ENCODE assay signal across 1 cellular context in genomic region chr19:17347361-17347760, GRCh38.
TF ChIP-seq lines count a peak whose summit lies in the region.

No MANE protein-coding gene starts in this region.

TF ChIP-seq in WTC11, 78 proteins besides CTCF, POLR2A, EP300 and RAD21:
- no peak for TF ChIP-seq TCF7 (CRISPR knock-in tag; IDR thresholded peaks at IDR 0.05; ENCODE audit: low read depth)
- no peak for TF ChIP-seq CBFB (CRISPR knock-in tag; IDR thresholded peaks at IDR 0.05; ENCODE audit: low read depth)
- no peak for TF ChIP-seq JUN (CRISPR knock-in tag; IDR thresholded peaks at IDR 0.05)
- TF ChIP-seq ZNF423 (CRISPR knock-in tag; IDR thresholded peaks at IDR 0.05), result no peak
- TF ChIP-seq PRRX2 (CRISPR knock-in tag; IDR thresholded peaks at IDR 0.05), result no peak
- no peak for TF ChIP-seq CDX4 (CRISPR knock-in tag; IDR thresholded peaks at IDR 0.05; ENCODE audit: borderline replicate concordance)
- no peak for TF ChIP-seq ZNF416 (CRISPR knock-in tag; IDR thresholded peaks at IDR 0.05)
- TF ChIP-seq FOXK1 (CRISPR knock-in tag; IDR thresholded peaks at IDR 0.05), result no peak
- TF ChIP-seq ATF1 (CRISPR knock-in tag; IDR thresholded peaks at IDR 0.05), result no peak
- TF ChIP-seq NR3C1 (CRISPR knock-in tag; conservative IDR thresholded peaks at IDR 0.05; ENCODE audit: low read depth), result no peak
- no peak for TF ChIP-seq NR1H2 (CRISPR knock-in tag; IDR thresholded peaks at IDR 0.05)
